In the genomic region with DNA sequence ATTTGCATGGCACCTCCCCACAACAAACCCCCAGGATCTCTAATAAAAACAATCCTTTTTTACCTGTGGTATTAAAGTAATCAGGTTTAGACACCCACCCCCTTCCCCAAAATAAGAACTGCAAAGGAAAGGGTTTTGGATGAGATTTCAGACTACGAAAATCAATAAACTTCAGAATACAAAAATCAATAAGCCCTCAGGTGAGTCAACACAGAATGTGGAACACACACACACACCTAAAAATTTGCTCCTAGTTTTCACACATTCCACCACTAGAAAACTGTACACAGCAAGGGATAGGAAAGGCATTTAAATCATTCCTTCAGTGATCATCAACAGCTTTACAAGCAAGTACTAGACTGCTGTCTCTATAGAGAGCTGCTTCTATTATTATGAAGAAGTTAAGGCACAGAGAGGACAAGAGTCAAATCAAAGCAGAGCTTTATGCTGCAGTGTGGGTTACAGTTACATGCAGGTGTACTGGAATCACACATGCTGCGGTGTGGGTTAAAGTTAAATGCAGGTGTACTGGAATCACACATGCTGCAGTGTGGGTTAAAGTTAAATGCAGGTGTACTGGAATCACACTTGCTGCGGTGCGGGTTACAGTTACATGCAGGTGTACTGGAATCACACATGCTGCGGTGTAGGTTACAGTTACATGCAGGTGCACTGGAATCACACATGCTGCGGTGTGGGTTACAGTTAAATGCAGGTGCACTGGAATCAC, we compare ENCODE assay signal across 12 cellular contexts. TPM values are rescaled to one million over a fixed set of nuclear protein-coding genes. Genes with fewer than 3 reads are reported as not detected.
DNase-seq lines count a peak whose midpoint lies in the region; ATAC-seq, FAIRE-seq and TF ChIP-seq lines count a peak whose summit lies in the region.
"Had no signal": no experiment of that assay in that cellular context is flagged by ENCODE, and none has a peak within 500 bp of the region (broad histone marks: within the 10 kb centered on the region; RNA-seq: fewer than 3 reads in every experiment).

No MANE protein-coding gene starts in this region.

- no peak overlapping the region for H4K91ac ChIP-seq in neuronal stem cell (ENCODE audit: low read depth, low read length, poor library complexity)

- CTCF ChIA-PET in activated CD8-positive, alpha-beta T cell treated with anti-CD3 and anti-CD28 coated beads, Interleukin-2, amount 10 ng/mL, durations not matched to agents 7 days and 5 days (lab: Charles Lee): interaction anchor here (1.1 to 3.3 kb wide), 7 partner anchors 10 to 122 kb away, joined by 3 to 25 read pairs (median 5); a partner anchor contains a TSS

- H3K9me3 Mint-ChIP-seq in activated T-cell treated with anti-CD3 and anti-CD28 coated beads, Interleukin-2, amount 50 U/mL, for 24 hours: no peaks in the 10 kb centered on the region
- H3K9me3 Mint-ChIP-seq in activated CD8-positive, alpha-beta T cell treated with anti-CD3 and anti-CD28 coated beads, Interleukin-2, amount 10 ng/mL, durations not matched to agents 7 days and 5 days (ENCODE audit: insufficient read depth): no peaks in the 10 kb centered on the region

- no peak for DNase-seq in activated T-cell treated with anti-CD3 and anti-CD28 coated beads, Interleukin-2, amount 50 U/mL, for 24 hours
- DNase-seq in activated T-cell treated with anti-CD3 and anti-CD28 coated beads for 4 hours (no peak), GM12891 (ENCODE audit: insufficient read length, low spot score) (no peak), neuronal stem cell (ENCODE audit: low spot score) (no peak), SIG-M5 (lab: John Stamatoyannopoulos, UW) (no peak)
- peak; percentile 32 for DNase-seq in activated CD8-positive, alpha-beta T cell treated with anti-CD3 and anti-CD28 coated beads, Interleukin-2, amount 10 ng/mL, durations not matched to agents 7 days and 5 days
- DNase-seq: activated CD4-positive, alpha-beta T cell treated with anti-CD3 and anti-CD28 coated beads, Interleukin-2, amount 50 U/mL, for 4 hours; activated effector memory CD4-positive, alpha-beta T cell treated with anti-CD3 and anti-CD28 coated beads, Interleukin-2, amount 50 U/mL, for 16 hours; islet precursor cell had no signal

- H3K4me1 Mint-ChIP-seq in activated T-cell treated with anti-CD3 and anti-CD28 coated beads, Interleukin-2, amount 50 U/mL, for 24 hours (ENCODE audit: low read depth): peaks cover 41% of the 10 kb centered on the region
- peaks cover 41% of the 10 kb centered on the region for H3K4me1 Mint-ChIP-seq in activated CD8-positive, alpha-beta T cell treated with anti-CD3 and anti-CD28 coated beads, Interleukin-2, amount 10 ng/mL, durations not matched to agents 7 days and 5 days (ENCODE audit: low read depth)

- no peaks in the 10 kb centered on the region for H3K27me3 Mint-ChIP-seq in activated T-cell treated with anti-CD3 and anti-CD28 coated beads, Interleukin-2, amount 50 U/mL, for 24 hours
- H3K27me3 Mint-ChIP-seq in activated CD8-positive, alpha-beta T cell treated with anti-CD3 and anti-CD28 coated beads, Interleukin-2, amount 10 ng/mL, durations not matched to agents 7 days and 5 days (ENCODE audit: low read depth): no peaks in the 10 kb centered on the region

- no peaks in the 10 kb centered on the region for H3K27me3 ChIP-seq in neuronal stem cell (ENCODE audit: control insufficient read depth in 3 of 3, insufficient read depth in 3 of 3, low read depth in 1 of 3, low read length in 3 of 3)

- peaks cover 0 to 8% of the 10 kb centered on the region in 2 donors for H3K36me3 ChIP-seq in neuronal stem cell (replicated peaks in 1 of 2; ENCODE audit: control insufficient read depth in 2 of 2, insufficient read depth in 2 of 2, low read length in 2 of 2)
- H3K36me3 ChIP-seq: HAP-1 had no signal

- no peak overlapping the region for H2AFZ ChIP-seq in neuronal stem cell (ENCODE audit: low read length)

- H2BK12ac ChIP-seq in neuronal stem cell (ENCODE audit: low read length): no peak overlapping the region

- FAIRE-seq in GM12891 (lab: Jason Lieb, UNC): peak; percentile 95

- H4K8ac ChIP-seq in neuronal stem cell (ENCODE audit: low read depth, low read length): no peak overlapping the region

- TF ChIP-seq POLR2A in GM12891 (IDR thresholded peaks at IDR 0.05; ENCODE audit: low read depth, low read length): no peak

- WGBS in neuronal stem cell (ENCODE audit: extremely low coverage in 2 of 2, insufficient read length in 2 of 2, insufficient replicate concordance in 1 of 2), 2 donors: no CpG with 5 or more reads among the region's 6 CpGs

- H3K14ac ChIP-seq in neuronal stem cell (ENCODE audit: low read length): no peak overlapping the region

- no peak overlapping the region for H2BK15ac ChIP-seq in neuronal stem cell (ENCODE audit: low read length)

- no peak overlapping the region for H3K4ac ChIP-seq in neuronal stem cell (ENCODE audit: low read length)

- peaks cover 15% of the 10 kb centered on the region for H3K36me3 Mint-ChIP-seq in activated T-cell treated with anti-CD3 and anti-CD28 coated beads, Interleukin-2, amount 50 U/mL, for 24 hours (ENCODE audit: low read depth)
- peaks cover 18% of the 10 kb centered on the region for H3K36me3 Mint-ChIP-seq in activated CD8-positive, alpha-beta T cell treated with anti-CD3 and anti-CD28 coated beads, Interleukin-2, amount 10 ng/mL, durations not matched to agents 7 days and 5 days (ENCODE audit: low read depth)

- H3K4me3 Mint-ChIP-seq in activated T-cell treated with anti-CD3 and anti-CD28 coated beads, Interleukin-2, amount 50 U/mL, for 24 hours: no peak overlapping the region
- no peak overlapping the region for H3K4me3 Mint-ChIP-seq in activated CD8-positive, alpha-beta T cell treated with anti-CD3 and anti-CD28 coated beads, Interleukin-2, amount 10 ng/mL, durations not matched to agents 7 days and 5 days

- H3K4me2 ChIP-seq in neuronal stem cell (ENCODE audit: insufficient read depth, low read length, poor library complexity, severe bottlenecking): no peak overlapping the region

- no peak overlapping the region for H3K4me3 ChIP-seq in neuronal stem cell (ENCODE audit: low read length in 2 of 2)
- H3K4me3 ChIP-seq: HAP-1 had no signal

- H3K27ac ChIP-seq in neuronal stem cell (replicated peaks; ENCODE audit: low read length): no peak overlapping the region

- H3K4me1 ChIP-seq in neuronal stem cell (ENCODE audit: control insufficient read depth in 2 of 2, insufficient read depth in 1 of 2, low read depth in 1 of 2, low read length in 2 of 2): peaks cover 1 to 8% of the 10 kb centered on the region in 2 donors

- no peak overlapping the region for H2BK5ac ChIP-seq in neuronal stem cell (ENCODE audit: low read length)

- H3K18ac ChIP-seq in neuronal stem cell (ENCODE audit: low read length): peak overlapping the region; percentile 48

- peaks cover 4% of the 10 kb centered on the region for H3K79me1 ChIP-seq in neuronal stem cell (ENCODE audit: low read depth, low read length)

- peak; percentile 5 for ATAC-seq in activated CD8-positive, alpha-beta T cell treated with anti-CD3 and anti-CD28 coated beads, Interleukin-2, amount 10 ng/mL, durations not matched to agents 7 days and 5 days
- ATAC-seq in HG03095 (IDR thresholded peaks at IDR 0.05; ENCODE audit: unreplicated experiment): no peak
- ATAC-seq in GM21717 (IDR thresholded peaks at IDR 0.05; ENCODE audit: unreplicated experiment): no peak

- no peak overlapping the region for H3K23ac ChIP-seq in neuronal stem cell (ENCODE audit: low read depth, low read length, poor library complexity)

- no peak overlapping the region for H3K9ac ChIP-seq in neuronal stem cell (ENCODE audit: low read depth, low read length, poor library complexity)

- H2AK5ac ChIP-seq in neuronal stem cell (ENCODE audit: low read depth, low read length): no peak overlapping the region

- H3K27ac Mint-ChIP-seq in activated T-cell treated with anti-CD3 and anti-CD28 coated beads, Interleukin-2, amount 50 U/mL, for 24 hours: peak overlapping the region; percentile 79
- peak overlapping the region; percentile 26 for H3K27ac Mint-ChIP-seq in activated CD8-positive, alpha-beta T cell treated with anti-CD3 and anti-CD28 coated beads, Interleukin-2, amount 10 ng/mL, durations not matched to agents 7 days and 5 days

- no peak overlapping the region for H2BK120ac ChIP-seq in neuronal stem cell (ENCODE audit: low read depth, low read length)

- no peaks in the 10 kb centered on the region for H3K9me3 ChIP-seq in neuronal stem cell (replicated peaks in 1 of 2; ENCODE audit: control insufficient read depth in 2 of 2, insufficient read depth in 1 of 2, low read depth in 1 of 2, low read length in 2 of 2)
- H3K9me3 ChIP-seq: HAP-1 had no signal

- POLR2A ChIA-PET in activated CD8-positive, alpha-beta T cell treated with anti-CD3 and anti-CD28 coated beads, Interleukin-2, amount 10 ng/mL, durations not matched to agents 7 days and 5 days (lab: Charles Lee): interaction anchor here (1.6 kb wide), 1 partner anchor 36 kb away, joined by 3 read pairs; a partner anchor contains a TSS

TF ChIP-seq in GM12891, 5 proteins besides CTCF, POLR2A, EP300 and RAD21:
- TF ChIP-seq SPI1 (IDR thresholded peaks at IDR 0.05; ENCODE audit: low read depth, low read length): no peak
- TF ChIP-seq PAX5 (IDR thresholded peaks at IDR 0.05; ENCODE audit: insufficient read depth, low read length, severe bottlenecking): no peak
- TF ChIP-seq TAF1 (IDR thresholded peaks at IDR 0.05; ENCODE audit: low read depth, low read length): no peak
- no peak for TF ChIP-seq POLR2AphosphoS5 (IDR thresholded peaks at IDR 0.05; ENCODE audit: low read depth, low read length)
- no peak for TF ChIP-seq POU2F2 (IDR thresholded peaks at IDR 0.05; ENCODE audit: low read depth, low read length)

RNA-seq across cellular contexts. Expression of a gene that starts 36.3 kb away (rescaled TPM):
- polyA plus RNA-seq in GM12891 (2012; ENCODE audit: low read depth, missing spikeins): 129 TPM
- total RNA-seq in activated CD8-positive, alpha-beta T cell treated with anti-CD3 and anti-CD28 coated beads, Interleukin-2, amount 10 ng/mL, durations not matched to agents 7 days and 5 days: 10 to 100 TPM; 62.4 to 64.7 TPM
- polyA plus RNA-seq in neuronal stem cell (2013, experiment 1 of 2): 315 TPM
- 299 TPM for polyA plus RNA-seq in neuronal stem cell (2013, experiment 2 of 2)
